In the genomic region with DNA sequence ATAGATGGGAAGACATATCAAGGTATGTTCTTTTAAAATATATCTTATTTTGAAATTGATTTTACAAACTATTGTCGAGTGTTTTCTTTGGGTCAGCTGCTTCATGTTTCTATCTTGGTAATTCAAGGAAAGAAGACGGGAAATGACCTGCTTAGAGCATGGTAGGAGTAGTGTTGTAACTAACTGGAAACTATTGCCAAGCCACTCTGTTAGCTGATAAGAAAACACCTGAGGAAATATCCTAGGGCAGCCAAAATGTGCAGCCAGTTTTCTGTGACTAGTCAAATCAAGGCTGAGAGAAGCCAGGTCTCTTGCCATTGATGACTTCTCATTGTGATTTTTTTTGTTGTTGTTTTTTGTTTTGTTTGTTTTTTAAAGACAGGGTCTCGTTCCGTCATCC, we compare ENCODE assay signal across 25 cellular contexts. TPM values are rescaled to one million over a fixed set of nuclear protein-coding genes. Genes with fewer than 3 reads are reported as not detected.
DNase-seq lines count a peak whose midpoint lies in the region; ATAC-seq and TF ChIP-seq lines count a peak whose summit lies in the region.
"Had no signal": no experiment of that assay in that cellular context is flagged by ENCODE, and none has a peak within 500 bp of the region (broad histone marks: within the 10 kb centered on the region; RNA-seq: fewer than 3 reads in every experiment).

No MANE protein-coding gene starts in this region.

- no peak overlapping the region for H3K14ac ChIP-seq in H9 (ENCODE audit: insufficient read depth, low read length)

- H2BK20ac ChIP-seq in H9 (ENCODE audit: low read depth, low read length, poor library complexity, severe bottlenecking) = no peak overlapping the region

- H3K4me3 Mint-ChIP-seq in T-helper 2 cell treated with Interferon-gamma antibody and Interleukin-4, amounts not matched to agents 5 μg/mL and 100 μg/mL, for 36 hours = no peak overlapping the region
- H3K4me3 Mint-ChIP-seq in H9 = no peak overlapping the region
- no peak overlapping the region for H3K4me3 Mint-ChIP-seq in activated naive CD8-positive, alpha-beta T cell treated with anti-CD3 and anti-CD28 coated beads, Interleukin-2, amount 50 U/mL, for 24 hours
- H3K4me3 Mint-ChIP-seq: CD14-positive monocyte had no signal

- H3K23ac ChIP-seq in H9 (ENCODE audit: insufficient read length, low read depth, low read length) = no peak overlapping the region

- no peak overlapping the region for H4K8ac ChIP-seq in H9 (replicated peaks; ENCODE audit: insufficient read length, low read depth, low read length)

- no peak for TF ChIP-seq POLR2A in upper lobe of left lung (IDR thresholded peaks at IDR 0.05)

- no peak overlapping the region for H3K27ac ChIP-seq in H9 (ENCODE audit: insufficient read length, low read depth, low read length)
- H3K27ac ChIP-seq in left lung = peak overlapping the region in 1 of 2 donors; percentile 41
- peak overlapping the region in 1 of 4 donors; percentile 59 for H3K27ac ChIP-seq in upper lobe of left lung
- H3K27ac ChIP-seq: 22Rv1 had no signal

- H2BK120ac ChIP-seq in H9 (ENCODE audit: low read depth, low read length, poor library complexity, severe bottlenecking) = no peak overlapping the region

- no peak for TF ChIP-seq CTCF in H9 (conservative IDR thresholded peaks at IDR 0.05)
- no peak for TF ChIP-seq CTCF in left lung (IDR thresholded peaks at IDR 0.05)
- TF ChIP-seq CTCF in upper lobe of left lung (IDR thresholded peaks at IDR 0.05) = no peak

- H2AK5ac ChIP-seq in H9 (ENCODE audit: insufficient read length, low read length) = no peak overlapping the region

- peaks cover 64% of the 10 kb centered on the region for H3K36me3 Mint-ChIP-seq in T-helper 2 cell treated with Interferon-gamma antibody and Interleukin-4, amounts not matched to agents 5 μg/mL and 100 μg/mL, for 36 hours (ENCODE audit: low read depth)
- peaks cover 37 to 77% (median 72%) of the 10 kb centered on the region in 3 experiments; a peak in 6 of 7 replicates for H3K36me3 Mint-ChIP-seq in H9 (ENCODE audit: insufficient read depth in 1 of 3, low read depth in 3 of 3)
- peaks cover 67% of the 10 kb centered on the region for H3K36me3 Mint-ChIP-seq in activated naive CD8-positive, alpha-beta T cell treated with anti-CD3 and anti-CD28 coated beads, Interleukin-2, amount 50 U/mL, for 24 hours (ENCODE audit: low read depth)

- no peak overlapping the region for H2BK5ac ChIP-seq in H9 (ENCODE audit: insufficient read length, low read length)

- WGBS in H9 (ENCODE audit: extremely low coverage, insufficient read length, low lambda C conversion rate) = no CpG with 5 or more reads among the region's 4 CpGs
- 71 to 76% methylated on average over 4 of the region's 4 CpGs for WGBS in upper lobe of left lung, 2 donors

- no peak overlapping the region for H4K91ac ChIP-seq in H9 (ENCODE audit: insufficient read length, low read depth, low read length)

- H3K27me3 Mint-ChIP-seq in T-helper 2 cell treated with Interferon-gamma antibody and Interleukin-4, amounts not matched to agents 5 μg/mL and 100 μg/mL, for 36 hours (ENCODE audit: low read depth) = no peaks in the 10 kb centered on the region
- H3K27me3 Mint-ChIP-seq in H9 (ENCODE audit: low read depth) = no peaks in the 10 kb centered on the region
- no peaks in the 10 kb centered on the region for H3K27me3 Mint-ChIP-seq in activated naive CD8-positive, alpha-beta T cell treated with anti-CD3 and anti-CD28 coated beads, Interleukin-2, amount 50 U/mL, for 24 hours

- no peak overlapping the region for H3K4me2 ChIP-seq in H9 (ENCODE audit: insufficient read depth, insufficient read length, low read length)

- H4K5ac ChIP-seq in H9 (ENCODE audit: insufficient read length, low read depth, low read length) = no peak overlapping the region

- H3K79me1 ChIP-seq in H9 (ENCODE audit: insufficient read depth, low read depth, low read length, poor library complexity, severe bottlenecking) = no peaks in the 10 kb centered on the region

- H3K4me3 ChIP-seq in left lung (no peak overlapping the region), upper lobe of left lung (no peak overlapping the region)

- H3K56ac ChIP-seq in H9 (ENCODE audit: insufficient read length, low read depth, low read length) = no peak overlapping the region

- no peak overlapping the region for H3K18ac ChIP-seq in H9 (ENCODE audit: insufficient read length, low read depth, low read length)

- H4K20me1 ChIP-seq in H9 (ENCODE audit: control insufficient read depth, insufficient read depth, insufficient read length) = no peaks in the 10 kb centered on the region

- H3K4me1 ChIP-seq in H9 (ENCODE audit: insufficient read depth, low read length) = no peaks in the 10 kb centered on the region
- H3K4me1 ChIP-seq in left lung = peaks cover 0 to 8% of the 10 kb centered on the region in 2 donors
- H3K4me1 ChIP-seq in upper lobe of left lung = peaks cover 0 to 30% (median 8%) of the 10 kb centered on the region in 4 donors
- H3K4me1 ChIP-seq: BE2C had no signal

- no peak overlapping the region for H3K4ac ChIP-seq in H9 (ENCODE audit: low read depth, low read length)

- H3T11ph ChIP-seq in H9 (ENCODE audit: low read length) = no peak overlapping the region

- H3K9me3 ChIP-seq in H9 (ENCODE audit: control insufficient read depth, low read depth, low read length) (no peaks in the 10 kb centered on the region), left lung (no peaks in the 10 kb centered on the region), upper lobe of left lung (no peaks in the 10 kb centered on the region)
- H3K9me3 ChIP-seq: BE2C had no signal

- no peak overlapping the region for H2BK12ac ChIP-seq in H9 (ENCODE audit: insufficient read length, low read depth, low read length)

- H2BK15ac ChIP-seq in H9 (ENCODE audit: low read depth, low read length) = no peak overlapping the region

- no peaks in the 10 kb centered on the region for H3K23me2 ChIP-seq in H9 (ENCODE audit: insufficient read length, low read depth, low read length, poor library complexity, severe bottlenecking)

- ATAC-seq in left lung (peak; percentile 69), upper lobe of left lung (ENCODE audit: low FRiP score in 2 of 2) (peak in 1 of 2 donors; percentile 22)
- no peak for ATAC-seq in activated naive CD8-positive, alpha-beta T cell treated with anti-CD3 and anti-CD28 coated beads, Interleukin-2, amount 50 U/mL, for 24 hours

- peaks cover 3 to 78% of the 10 kb centered on the region in 2 donors for H3K36me3 ChIP-seq in left lung
- H3K36me3 ChIP-seq in upper lobe of left lung = peaks cover 3 to 83% (median 30%) of the 10 kb centered on the region in 4 donors

- DNase-seq in T-helper 2 cell treated with Interferon-gamma antibody and Interleukin-4, amounts not matched to agents 5 μg/mL and 100 μg/mL, for 36 hours (ENCODE audit: low spot score) = no peak
- DNase-seq in T-helper 2 cell (no peak), H9 (no peak), left lung (no peak), upper lobe of left lung (peak in 1 of 2 donors; percentile 41)
- no peak for DNase-seq in activated naive CD8-positive, alpha-beta T cell treated with anti-CD3 and anti-CD28 coated beads, Interleukin-2, amount 50 U/mL, for 24 hours
- no peak for DNase-seq in activated CD4-positive, alpha-beta T cell treated with anti-CD3 and anti-CD28 coated beads for 4 hours
- DNase-seq: BE2C, Calu3, DMS79 treated with DMSO at 0.1 percent for 48 hours, GF-D8, GOT3, HCEC 1CT, KG1, MM.1S, NCI-H1417 treated with DMSO at 0.1 percent for 48 hours, NCI-H1694 treated with DMSO at 0.1 percent for 48 hours, NCI-H2081, NCI-H2227 treated with DMSO at 0.1 percent for 48 hours, NCI-H510A, NCI-H69, Right ventricle myocardium superior, RPMI8226 had no signal

- no peak overlapping the region for H3K9ac ChIP-seq in H9 (ENCODE audit: extremely low read depth, insufficient read length, low read length)

- no peak overlapping the region for H2AFZ ChIP-seq in H9 (ENCODE audit: low read length)

- intact Hi-C loops in left lung (cut with DNase I) = no loop called here

- H3K79me2 ChIP-seq in H9 (ENCODE audit: insufficient read depth, low read length) = no peaks in the 10 kb centered on the region

- H3K4me1 Mint-ChIP-seq in T-helper 2 cell treated with Interferon-gamma antibody and Interleukin-4, amounts not matched to agents 5 μg/mL and 100 μg/mL, for 36 hours (ENCODE audit: low read depth) = peaks cover 6% of the 10 kb centered on the region
- no peaks in the 10 kb centered on the region; a peak in 1 of 4 replicates for H3K4me1 Mint-ChIP-seq in H9
- peaks cover 18% of the 10 kb centered on the region for H3K4me1 Mint-ChIP-seq in activated naive CD8-positive, alpha-beta T cell treated with anti-CD3 and anti-CD28 coated beads, Interleukin-2, amount 50 U/mL, for 24 hours
- H3K4me1 Mint-ChIP-seq: CD14-positive monocyte had no signal

- H3K9me3 Mint-ChIP-seq in T-helper 2 cell treated with Interferon-gamma antibody and Interleukin-4, amounts not matched to agents 5 μg/mL and 100 μg/mL, for 36 hours = no peaks in the 10 kb centered on the region
- no peaks in the 10 kb centered on the region for H3K9me3 Mint-ChIP-seq in H9
- H3K9me3 Mint-ChIP-seq in activated naive CD8-positive, alpha-beta T cell treated with anti-CD3 and anti-CD28 coated beads, Interleukin-2, amount 50 U/mL, for 24 hours = no peaks in the 10 kb centered on the region

- TF ChIP-seq EP300 in upper lobe of left lung (IDR thresholded peaks at IDR 0.05) = peak in 3 of 4 donors; percentile 30 to 78 (median 73)

- peak overlapping the region; percentile 32 for H3K27ac Mint-ChIP-seq in T-helper 2 cell treated with Interferon-gamma antibody and Interleukin-4, amounts not matched to agents 5 μg/mL and 100 μg/mL, for 36 hours
- H3K27ac Mint-ChIP-seq in H9 = peak overlapping the region in 2 of 3 experiments; percentile 36 to 56; a peak in 4 of 7 replicates
- H3K27ac Mint-ChIP-seq in activated naive CD8-positive, alpha-beta T cell treated with anti-CD3 and anti-CD28 coated beads, Interleukin-2, amount 50 U/mL, for 24 hours = no peak overlapping the region

- H3K27me3 ChIP-seq in H9 (ENCODE audit: insufficient read depth, low read length) = no peaks in the 10 kb centered on the region; the same call in 1 of the 2 replicates
- no peaks in the 10 kb centered on the region for H3K27me3 ChIP-seq in left lung
- no peaks in the 10 kb centered on the region for H3K27me3 ChIP-seq in upper lobe of left lung
- H3K27me3 ChIP-seq: BE2C had no signal

RNA-seq across cellular contexts. Expression of a gene that starts 30.2 kb away (rescaled TPM):
- total RNA-seq in H9 (2021) = 124 and 140 TPM in 2 replicates
- 10 to 100 TPM; 56.3 to 57.5 TPM for total RNA-seq in left lung
- 10 to 100 TPM; 44.0 to 75.0 (median 50.3) TPM for total RNA-seq in upper lobe of left lung

RNA-seq across cellular contexts. Expression of a gene that starts 47.1 kb away (rescaled TPM):
- total RNA-seq in H9 (2021) (181 and 185 TPM in 2 replicates), left lung (10 to 100 TPM; 11.3 to 13.4 TPM), upper lobe of left lung (10 to 100 TPM in 3 of 6 donors, 1 to 10 TPM in 3; 4.2 to 25.6 (median 11.5) TPM)
